Comparison of ENCODE assay signal across 8 cellular contexts in the genomic region with DNA sequence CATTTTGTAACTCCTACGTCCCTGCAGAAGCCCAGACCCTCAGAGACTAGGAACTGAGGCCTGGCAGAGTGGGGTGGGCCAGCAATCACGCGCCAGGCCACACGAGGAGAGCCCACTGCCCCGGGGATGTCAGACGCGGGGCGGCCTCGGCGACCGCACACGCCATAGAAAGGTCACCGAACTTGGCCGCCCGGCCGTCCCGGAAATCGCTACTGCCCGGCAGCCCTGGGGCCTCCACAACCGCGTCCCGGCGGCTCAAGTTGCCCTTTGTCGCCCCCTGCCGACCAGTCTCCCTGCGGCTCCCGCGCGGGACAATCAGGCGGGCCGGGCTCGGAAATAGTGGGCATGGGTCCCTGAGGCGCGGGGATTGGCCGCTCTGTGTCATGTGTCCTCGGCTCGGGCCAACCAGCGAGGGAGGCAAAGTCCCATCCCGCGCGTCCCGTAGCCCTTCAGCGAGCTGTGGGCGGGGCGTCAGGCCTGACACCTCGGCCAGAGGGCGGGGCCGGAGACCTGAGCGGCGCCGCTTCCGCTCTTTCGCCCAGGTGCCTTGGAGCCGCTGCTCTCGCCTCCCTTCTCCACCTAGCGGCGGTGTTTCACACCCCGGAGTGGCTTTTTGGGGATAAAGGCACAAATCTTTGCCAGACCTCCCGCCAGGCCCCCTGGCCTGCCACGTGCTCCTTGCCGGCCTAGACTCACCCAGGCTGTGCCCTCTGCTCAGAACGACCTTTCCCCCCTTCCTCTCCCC. TPM values are rescaled to one million over a fixed set of nuclear protein-coding genes. Genes with fewer than 3 reads are reported as not detected.
A peak's percentile ranks its signal among the peaks of the same experiment; 100 is the strongest.
DNase-seq lines count a peak whose midpoint lies in the region; ATAC-seq and TF ChIP-seq lines count a peak whose summit lies in the region.

No MANE protein-coding gene starts in this region.

- H3K27ac Mint-ChIP-seq in chondrocyte (ENCODE audit: unreplicated experiment) = peak overlapping the region; percentile 75

- H3K9me3 Mint-ChIP-seq in chondrocyte (ENCODE audit: low read depth) = no peaks in the 10 kb centered on the region

- peaks cover 6% of the 10 kb centered on the region for H3K4me1 Mint-ChIP-seq in chondrocyte (ENCODE audit: low read depth)

- H3K27me3 Mint-ChIP-seq in chondrocyte (ENCODE audit: low read depth) = no peaks in the 10 kb centered on the region

- peak; percentile 97 for TF ChIP-seq CTCF in chondrocyte (IDR thresholded peaks at IDR 0.05)

- DNase-seq in Ammon's horn (ENCODE audit: low spot score) = peak; percentile 98
- peak; percentile 98 for DNase-seq in NCI-H446 treated with DMSO at 0.1 percent for 48 hours (lab: John Stamatoyannopoulos, UW)
- DNase-seq in activated CD4-positive, alpha-beta T cell treated with anti-CD3 and anti-CD28 coated beads for 1 hour = peak; percentile 100
- DNase-seq in chondrocyte (ENCODE audit: low spot score) = peak; percentile 100
- peak; percentile 93 for DNase-seq in kidney glomerular epithelial cell (lab: John Stamatoyannopoulos, UW)
- peak; percentile 97 to 99 for DNase-seq in stimulated activated CD4-positive, alpha-beta T cell treated with anti-CD3 and anti-CD28 coated beads, Interleukin-1b, Interleukin-23, amount 100 ng/mL, for 1 hour (ENCODE audit: low read depth in 2 of 2)

- ATAC-seq in GM19043 (IDR thresholded peaks at IDR 0.05; ENCODE audit: low read depth, unreplicated experiment) (peak; percentile 99), HG03378 (IDR thresholded peaks at IDR 0.05; ENCODE audit: unreplicated experiment) (peak; percentile 98)

- peak overlapping the region; percentile 73 for H3K4me3 Mint-ChIP-seq in chondrocyte (ENCODE audit: unreplicated experiment)

- no peaks in the 10 kb centered on the region for H3K36me3 Mint-ChIP-seq in chondrocyte (ENCODE audit: low read depth)

RNA-seq across cellular contexts. Expression of gene DEGS2, which starts 33.4 kb away (rescaled TPM):
- 0.17 to 0.36 TPM in 2 of 3 replicates, not detected in the other for total RNA-seq in chondrocyte

RNA-seq across cellular contexts. Expression of gene YY1, which starts 46.1 kb away (rescaled TPM):
- total RNA-seq in chondrocyte = 69.8 to 72.8 TPM (median 70.0 TPM) in 3 replicates

Comparison
In these comparisons a context has a peak if more than half of its experiments do, and no peak if none do; other contexts are left out.
1. Peak in every context shown above with its lines: DNase-seq and ATAC-seq.